Comparison of ENCODE assay signal across 8 cellular contexts in genomic region chr17:68019336-68019674, GRCh38. TPM values are rescaled to one million over a fixed set of nuclear protein-coding genes. Genes with fewer than 3 reads are reported as not detected.
DNase-seq lines count a peak whose midpoint lies in the region; ATAC-seq and TF ChIP-seq lines count a peak whose summit lies in the region.

No MANE protein-coding gene starts in this region.

- peaks cover 18% of the 10 kb centered on the region for H3K27me3 Mint-ChIP-seq in CD4-positive, CD25-positive, alpha-beta regulatory T cell
- peaks cover 8% of the 10 kb centered on the region for H3K27me3 Mint-ChIP-seq in HFFc6 (ENCODE audit: insufficient read depth)
- peaks cover 12% of the 10 kb centered on the region for H3K27me3 Mint-ChIP-seq in neural crest cell (ENCODE audit: low read depth)

- H3K4me1 ChIP-seq in CD4-positive, CD25-positive, alpha-beta regulatory T cell (ENCODE audit: control insufficient read depth, insufficient read depth, low read length, poor library complexity, severe bottlenecking): no peaks in the 10 kb centered on the region

- H3K27ac Mint-ChIP-seq in CD4-positive, CD25-positive, alpha-beta regulatory T cell: peak overlapping the region; percentile 95 to 100 (median 97)
- H3K27ac Mint-ChIP-seq in HFFc6 (peak overlapping the region; percentile 59; the same call in 1 of the 2 replicates), neural crest cell (ENCODE audit: unreplicated experiment) (no peak overlapping the region)

- no peak for ATAC-seq in CD4-positive, CD25-positive, alpha-beta regulatory T cell (ENCODE audit: low read depth in 2 of 2)
- no peak for ATAC-seq in HG02763 (IDR thresholded peaks at IDR 0.05; ENCODE audit: unreplicated experiment)

- H3K4me3 Mint-ChIP-seq in CD4-positive, CD25-positive, alpha-beta regulatory T cell: peak overlapping the region; percentile 87 to 93 (median 89)
- H3K4me3 Mint-ChIP-seq in HFFc6 (peak overlapping the region; percentile 84; the same call in 1 of the 2 replicates), neural crest cell (peak overlapping the region; percentile 89)

- H3K27me3 ChIP-seq in CD4-positive, CD25-positive, alpha-beta regulatory T cell (ENCODE audit: control insufficient read depth, insufficient read depth, low read length): no peaks in the 10 kb centered on the region

- TF ChIP-seq CTCF in HFFc6 (IDR thresholded peaks at IDR 0.05): no peak
- TF ChIP-seq CTCF in astrocyte of the cerebellum (IDR thresholded peaks at IDR 0.05; ENCODE audit: low read depth, low read length, missing control alignments): no peak
- no peak for TF ChIP-seq CTCF in neural crest cell (conservative IDR thresholded peaks at IDR 0.05)

- no peak overlapping the region for H3K27ac ChIP-seq in CD4-positive, CD25-positive, alpha-beta regulatory T cell (ENCODE audit: insufficient read depth, low read length, poor library complexity, severe bottlenecking)

- H3K9me3 ChIP-seq in CD4-positive, CD25-positive, alpha-beta regulatory T cell (ENCODE audit: control insufficient read depth in 2 of 2, low read length in 2 of 2): no peaks in the 10 kb centered on the region

- DNase-seq in CD4-positive, CD25-positive, alpha-beta regulatory T cell: no peak
- DNase-seq in HFFc6: no peak
- DNase-seq in astrocyte of the cerebellum (ENCODE audit: low read depth): no peak
- DNase-seq in neural crest cell (ENCODE audit: low read depth, low spot score): no peak
- no peak for DNase-seq in stimulated activated naive CD4-positive, alpha-beta T cell treated with Interleukin-2 at 50 U/mL for 16 hours (lab: John Stamatoyannopoulos, UW)
- no peak for DNase-seq in effector CD8-positive, alpha-beta T cell (lab: John Stamatoyannopoulos, UW)
- no peak for DNase-seq in NCI-H226

- in situ Hi-C loops in astrocyte of the cerebellum (cut with HindIII; ENCODE audit: low sequenced_read_pairs): no loop called here

- peaks cover 0 to 10% (median 4%) of the 10 kb centered on the region in 7 donors for H3K9me3 Mint-ChIP-seq in CD4-positive, CD25-positive, alpha-beta regulatory T cell
- H3K9me3 Mint-ChIP-seq in HFFc6: no peaks in the 10 kb centered on the region
- peaks cover 4% of the 10 kb centered on the region for H3K9me3 Mint-ChIP-seq in neural crest cell

- peaks cover 11 to 27% (median 20%) of the 10 kb centered on the region in 4 donors for H3K4me1 Mint-ChIP-seq in CD4-positive, CD25-positive, alpha-beta regulatory T cell
- peaks cover 13% of the 10 kb centered on the region for H3K4me1 Mint-ChIP-seq in HFFc6 (ENCODE audit: low read depth)
- H3K4me1 Mint-ChIP-seq in neural crest cell: peaks cover 19% of the 10 kb centered on the region

- H3K36me3 Mint-ChIP-seq in CD4-positive, CD25-positive, alpha-beta regulatory T cell: peaks cover 3% of the 10 kb centered on the region
- H3K36me3 Mint-ChIP-seq in HFFc6 (ENCODE audit: low read depth) (no peaks in the 10 kb centered on the region), neural crest cell (ENCODE audit: low read depth) (peaks cover 4% of the 10 kb centered on the region)

- H3K4me3 ChIP-seq in CD4-positive, CD25-positive, alpha-beta regulatory T cell (ENCODE audit: low read depth, low read length): peak overlapping the region; percentile 86
- H3K4me3 ChIP-seq in astrocyte of the cerebellum (ENCODE audit: low read depth, low read length): peak overlapping the region; percentile 62

- H3K36me3 ChIP-seq in CD4-positive, CD25-positive, alpha-beta regulatory T cell (ENCODE audit: control insufficient read depth, insufficient read depth, low read length): no peaks in the 10 kb centered on the region

RNA-seq across cellular contexts. Expression of gene KPNA2, which starts 16.2 kb away (rescaled TPM):
- total RNA-seq in CD4-positive, CD25-positive, alpha-beta regulatory T cell: 99.3 TPM
- 10 to 100 TPM; 29.4 to 35.4 (median 31.5) TPM for polyA plus RNA-seq in CD4-positive, CD25-positive, alpha-beta regulatory T cell
- 100 to 1,000 TPM; 152 to 296 (median 277) TPM for total RNA-seq in HFFc6 (2021; fragmentation: NEBNext Ultra II Directional; extraction: Animal tissue kit (Norgen Biotek cat#: 25700))
- total RNA-seq in neural crest cell: 376 and 397 TPM in 2 replicates

RNA-seq across cellular contexts. Expression of gene C17orf58, which starts 23.0 kb away (rescaled TPM):
- 1.2 TPM for total RNA-seq in CD4-positive, CD25-positive, alpha-beta regulatory T cell
- 1 to 10 TPM in 2 of 4 donors, under 1 TPM in 2; 0.42 to 2.3 (median 1.3) TPM for polyA plus RNA-seq in CD4-positive, CD25-positive, alpha-beta regulatory T cell
- 1 to 10 TPM; 5.4 to 6.6 (median 6.1) TPM for total RNA-seq in HFFc6 (2021; fragmentation: NEBNext Ultra II Directional; extraction: Animal tissue kit (Norgen Biotek cat#: 25700))
- 16.4 and 18.9 TPM in 2 replicates for total RNA-seq in neural crest cell
